15 cellular contexts compared by ENCODE assay signal in the genomic region with DNA sequence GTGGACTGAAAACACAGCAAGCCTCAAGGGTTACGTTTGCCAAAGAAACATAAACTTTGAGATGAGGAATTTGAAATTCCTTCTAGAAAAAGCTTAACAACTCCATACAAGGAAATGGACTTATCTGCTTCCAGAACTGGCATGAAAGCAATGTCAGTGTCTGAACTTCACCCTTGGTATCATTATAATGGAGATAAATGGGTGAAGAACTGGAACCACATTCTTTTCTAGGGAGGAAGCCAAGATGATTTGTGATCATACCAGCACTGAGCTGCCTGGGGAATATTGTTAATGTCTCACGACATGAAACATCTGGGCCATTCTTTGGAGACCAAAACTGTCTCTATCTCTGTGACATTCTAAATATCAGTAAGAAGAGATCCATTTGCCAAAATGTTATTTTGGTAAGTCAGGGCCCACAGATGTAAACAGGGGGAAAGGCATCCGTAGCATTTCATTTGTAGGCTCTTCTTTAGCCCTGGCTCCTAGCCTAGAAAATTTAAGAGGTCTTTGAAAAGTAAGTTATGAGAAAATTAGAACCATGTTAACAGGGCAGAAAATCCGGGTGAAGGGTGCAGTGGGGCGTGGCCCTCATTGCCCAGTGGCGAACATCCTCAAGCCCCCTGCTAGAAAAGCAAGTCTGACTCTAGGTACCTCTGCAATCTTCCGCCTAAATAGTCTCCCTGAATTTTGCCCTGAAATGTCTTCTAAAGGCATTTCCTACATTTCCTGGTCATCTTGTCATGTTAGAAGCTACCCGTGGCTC.
DNase-seq lines count a peak whose midpoint lies in the region; ATAC-seq and TF ChIP-seq lines count a peak whose summit lies in the region.
"Had no signal": no experiment of that assay in that cellular context is flagged by ENCODE, and none has a peak within 500 bp of the region (broad histone marks: within the 10 kb centered on the region; RNA-seq: fewer than 3 reads in every experiment).

No MANE protein-coding gene starts in this region.

- peak overlapping the region in 9 of 10 donors; percentile 6 to 60 (median 35) for H3K27ac ChIP-seq in heart right ventricle
- peak overlapping the region; percentile 55 for H3K27ac ChIP-seq in vagina

- peaks cover 39% of the 10 kb centered on the region for H3K4me1 Mint-ChIP-seq in nephron
- H3K4me1 Mint-ChIP-seq: CD4-positive, CD25-positive, alpha-beta regulatory T cell; stimulated activated memory B cell treated with anti-CD40 and anti-IgM and Interleukin-4, amounts not matched to agents 10 μg/mL and 1 μg/mL and 100 μg/mL, for 72 hours had no signal

- 64 to 68% methylated on average over 8 of the region's 8 CpGs for WGBS in heart right ventricle, 2 donors

- no peak for TF ChIP-seq POLR2A in vagina (IDR thresholded peaks at IDR 0.05)

- DNase-seq in amniotic epithelial cell (ENCODE audit: low read depth) (peak; percentile 85), heart right ventricle (no peak), vagina (ENCODE audit: extremely low spot score in 2 of 2) (peak in 1 of 2 donors; percentile 29), SW 1271 (lab: John Stamatoyannopoulos, UW) (no peak), NCI-H526 treated with DMSO at 0.1 percent for 48 hours (lab: John Stamatoyannopoulos, UW) (no peak), NCI-H2196 treated with DMSO at 0.1 percent for 48 hours (lab: John Stamatoyannopoulos, UW; ENCODE audit: unreplicated experiment) (no peak)
- DNase-seq: activated CD8-positive, alpha-beta T cell treated with anti-CD3 and anti-CD28 coated beads for 36 hours; activated gamma-delta T cell treated with Interleukin-2 at 50 U/mL for 16 hours; CD4-positive, CD25-positive, alpha-beta regulatory T cell; NCI-H1105 treated with DMSO at 0.1 percent for 48 hours; stimulated activated CD4-positive, alpha-beta T cell treated with anti-CD3 and anti-CD28 coated beads, Interleukin-2, amount 100 ng/mL, for 24 hours; T-helper 9 cell had no signal

- H3K4me1 ChIP-seq in heart right ventricle: peaks cover 0 to 31% (median 18%) of the 10 kb centered on the region in 9 donors
- peaks cover 12% of the 10 kb centered on the region for H3K4me1 ChIP-seq in vagina

- no peak overlapping the region for H3K4me3 Mint-ChIP-seq in nephron
- H3K4me3 Mint-ChIP-seq: activated CD8-positive, alpha-beta T cell treated with anti-CD3 and anti-CD28 coated beads for 36 hours; CD4-positive, CD25-positive, alpha-beta regulatory T cell; stimulated activated memory B cell treated with anti-CD40 and anti-IgM and Interleukin-4, amounts not matched to agents 10 μg/mL and 1 μg/mL and 100 μg/mL, for 72 hours had no signal

- H3K4me3 ChIP-seq in heart right ventricle: no peak overlapping the region
- no peak overlapping the region for H3K4me3 ChIP-seq in vagina

- peak overlapping the region; percentile 92 to 95 (median 94) for H3K27ac Mint-ChIP-seq in nephron
- H3K27ac Mint-ChIP-seq: activated CD8-positive, alpha-beta T cell treated with anti-CD3 and anti-CD28 coated beads for 36 hours; CD4-positive, CD25-positive, alpha-beta regulatory T cell; stimulated activated memory B cell treated with anti-CD40 and anti-IgM and Interleukin-4, amounts not matched to agents 10 μg/mL and 1 μg/mL and 100 μg/mL, for 72 hours had no signal

- peaks cover 3% of the 10 kb centered on the region for H3K9me3 Mint-ChIP-seq in nephron
- H3K9me3 Mint-ChIP-seq: activated CD8-positive, alpha-beta T cell treated with anti-CD3 and anti-CD28 coated beads for 36 hours; CD4-positive, CD25-positive, alpha-beta regulatory T cell; stimulated activated memory B cell treated with anti-CD40 and anti-IgM and Interleukin-4, amounts not matched to agents 10 μg/mL and 1 μg/mL and 100 μg/mL, for 72 hours had no signal

- no peaks in the 10 kb centered on the region for H3K27me3 Mint-ChIP-seq in nephron (ENCODE audit: low read depth)
- H3K27me3 Mint-ChIP-seq: activated CD8-positive, alpha-beta T cell treated with anti-CD3 and anti-CD28 coated beads for 36 hours; stimulated activated memory B cell treated with anti-CD40 and anti-IgM and Interleukin-4, amounts not matched to agents 10 μg/mL and 1 μg/mL and 100 μg/mL, for 72 hours had no signal

- H3K36me3 Mint-ChIP-seq in nephron (ENCODE audit: low read depth): peaks cover 6% of the 10 kb centered on the region

- peaks cover 0 to 49% (median 3%) of the 10 kb centered on the region in 9 donors for H3K36me3 ChIP-seq in heart right ventricle
- no peaks in the 10 kb centered on the region for H3K36me3 ChIP-seq in vagina

- H3K9me3 ChIP-seq in heart right ventricle (no peaks in the 10 kb centered on the region), vagina (no peaks in the 10 kb centered on the region)

- peak in 6 of 8 donors; percentile 33 to 70 (median 53) for ATAC-seq in heart right ventricle
- ATAC-seq: activated CD8-positive, alpha-beta T cell treated with anti-CD3 and anti-CD28 coated beads for 36 hours; Panc1; stimulated activated memory B cell treated with anti-CD40 and anti-IgM and Interleukin-4, amounts not matched to agents 10 μg/mL and 1 μg/mL and 100 μg/mL, for 72 hours had no signal

- intact Hi-C loops in heart right ventricle (cut with DNase I) (loop anchor here in 3 of 10 donors (10.0 kb wide), 3 partner anchors 363 to 893 kb away; no protein-coding TSS in a partner anchor), vagina (cut with DNase I) (no loop called here)

- no peak for TF ChIP-seq CTCF in heart right ventricle (IDR thresholded peaks at IDR 0.05)
- TF ChIP-seq CTCF in nephron (IDR thresholded peaks at IDR 0.05; ENCODE audit: unreplicated experiment in 3 of 3): no peak
- TF ChIP-seq CTCF in vagina (IDR thresholded peaks at IDR 0.05): no peak

- no peaks in the 10 kb centered on the region for H3K27me3 ChIP-seq in heart right ventricle
- no peaks in the 10 kb centered on the region for H3K27me3 ChIP-seq in vagina
